Comparison of ENCODE assay signal across 28 cellular contexts in the genomic region with DNA sequence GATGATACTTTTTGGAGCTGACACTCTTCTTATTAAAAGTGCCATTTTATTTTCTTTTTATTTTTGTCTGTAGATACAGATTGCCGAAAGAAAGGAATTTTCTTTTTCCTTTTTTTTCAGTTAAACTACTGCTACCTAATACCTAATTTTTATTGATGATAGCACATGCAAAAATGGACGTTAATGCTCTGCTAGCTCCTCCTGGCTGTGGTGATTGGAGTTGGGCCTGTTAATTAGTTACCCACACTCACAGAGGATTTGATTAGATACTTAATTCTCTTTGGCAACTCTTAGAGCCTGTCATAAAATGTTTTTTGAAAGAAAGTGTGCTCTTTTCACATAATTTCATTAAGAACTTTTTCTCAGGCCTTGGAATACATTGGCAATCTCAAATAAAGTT.
DNase-seq lines count a peak whose midpoint lies in the region; ATAC-seq and TF ChIP-seq lines count a peak whose summit lies in the region.
"Had no signal": no experiment of that assay in that cellular context is flagged by ENCODE, and none has a peak within 500 bp of the region (broad histone marks: within the 10 kb centered on the region; RNA-seq: fewer than 3 reads in every experiment).

No MANE protein-coding gene starts in this region.

- no peak overlapping the region for H3K23ac ChIP-seq in mesenchymal stem cell (ENCODE audit: low read length in 2 of 2)

- no peak overlapping the region for H4K91ac ChIP-seq in mesenchymal stem cell (ENCODE audit: low read length)

- peaks cover 6% of the 10 kb centered on the region for H3K9me3 Mint-ChIP-seq in chondrocyte (ENCODE audit: low read depth)
- H3K9me3 Mint-ChIP-seq: activated CD4-positive, alpha-beta memory T cell treated with anti-CD3 and anti-CD28 coated beads for 36 hours; T-helper 1 cell treated with Interleukin-12 subunit alpha and Interleukin-12 subunit beta and Interleukin-4 antibody, amounts not matched to agents 30 μg/mL and 1 μg/mL, for 36 hours; type B pancreatic cell had no signal

- no peak overlapping the region for H4K8ac ChIP-seq in mesenchymal stem cell (ENCODE audit: low read length)

- no peak overlapping the region for H2AK5ac ChIP-seq in mesenchymal stem cell (ENCODE audit: low read length, severe bottlenecking)

- no peaks in the 10 kb centered on the region for H3K27me3 Mint-ChIP-seq in chondrocyte (ENCODE audit: low read depth)
- H3K27me3 Mint-ChIP-seq: activated CD4-positive, alpha-beta memory T cell treated with anti-CD3 and anti-CD28 coated beads for 36 hours; type B pancreatic cell had no signal

- no peak overlapping the region for H3K18ac ChIP-seq in mesenchymal stem cell (ENCODE audit: low read depth in 1 of 2, low read length in 2 of 2)

- no peaks in the 10 kb centered on the region for H3K36me3 Mint-ChIP-seq in chondrocyte (ENCODE audit: low read depth)
- H3K36me3 Mint-ChIP-seq: activated CD4-positive, alpha-beta memory T cell treated with anti-CD3 and anti-CD28 coated beads for 36 hours; naive thymus-derived CD8-positive, alpha-beta T cell; type B pancreatic cell had no signal

- no peaks in the 10 kb centered on the region for H3K36me3 ChIP-seq in mesenchymal stem cell (ENCODE audit: control insufficient read depth in 1 of 2, insufficient read depth in 2 of 2, low read depth in 1 of 2, low read length in 2 of 2)
- H3K36me3 ChIP-seq: ovary, spleen had no signal

- H3K9me3 ChIP-seq in mesenchymal stem cell (ENCODE audit: control insufficient read depth, low read length): no peaks in the 10 kb centered on the region
- H3K9me3 ChIP-seq: ovary had no signal

- no peak for ATAC-seq in foreskin keratinocyte
- ATAC-seq: activated CD4-positive, CD25-positive, alpha-beta regulatory T cell treated with anti-CD3 and anti-CD28 coated beads, Interleukin-2, amount 50 U/mL, for 24 hours; esophagus mucosa; naive thymus-derived CD8-positive, alpha-beta T cell had no signal

- no peak overlapping the region for H2BK12ac ChIP-seq in mesenchymal stem cell (ENCODE audit: low read length in 2 of 2)

- H3K9ac ChIP-seq in mesenchymal stem cell (ENCODE audit: low read length): peak overlapping the region; percentile 36

- no peak overlapping the region for H3K4me3 Mint-ChIP-seq in chondrocyte (ENCODE audit: unreplicated experiment)
- H3K4me3 Mint-ChIP-seq: activated CD4-positive, alpha-beta memory T cell treated with anti-CD3 and anti-CD28 coated beads for 36 hours; naive thymus-derived CD8-positive, alpha-beta T cell; T-helper 1 cell treated with Interleukin-12 subunit alpha and Interleukin-12 subunit beta and Interleukin-4 antibody, amounts not matched to agents 30 μg/mL and 1 μg/mL, for 36 hours; type B pancreatic cell had no signal

- no peak overlapping the region for H3K4me2 ChIP-seq in mesenchymal stem cell (ENCODE audit: low read length, poor library complexity, severe bottlenecking)

- in situ Hi-C loops in GM13977 (cut with MboI; ENCODE audit: low pct_unique_long_range_greater_than_20kb, low sequenced_read_pairs, unreplicated experiment): no loop called here

- peaks cover 1% of the 10 kb centered on the region for H3K4me1 ChIP-seq in mesenchymal stem cell (ENCODE audit: control insufficient read depth, insufficient read depth, low read depth, low read length)
- no peaks in the 10 kb centered on the region for H3K4me1 ChIP-seq in foreskin keratinocyte
- H3K4me1 ChIP-seq: spleen had no signal

- peak overlapping the region; percentile 92 for H3K27ac ChIP-seq in mesenchymal stem cell (ENCODE audit: low read length, poor library complexity, severe bottlenecking)
- H3K27ac ChIP-seq in foreskin keratinocyte: no peak overlapping the region
- H3K27ac ChIP-seq: coronary artery, ovary, RWPE1, spleen had no signal

- H3K4me3 ChIP-seq in HFF-Myc (replicated peaks; ENCODE audit: low read depth, low read length): no peak overlapping the region
- no peak overlapping the region for H3K4me3 ChIP-seq in mesenchymal stem cell (ENCODE audit: insufficient read depth in 1 of 2, low read depth in 1 of 2, low read length in 2 of 2)
- H3K4me3 ChIP-seq: coronary artery, ovary, spleen had no signal

- WGBS in mesenchymal stem cell: no CpG with 5 or more reads among the region's 2 CpGs

- H2BK5ac ChIP-seq in mesenchymal stem cell (ENCODE audit: low read depth, low read length, poor library complexity, severe bottlenecking): no peak overlapping the region

- TF ChIP-seq CTCF in HFF-Myc (IDR thresholded peaks at IDR 0.05; ENCODE audit: low read depth, low read length, missing control alignments) (peak; percentile 25), chondrocyte (IDR thresholded peaks at IDR 0.05) (peak; percentile 58), foreskin keratinocyte (conservative IDR thresholded peaks at IDR 0.05) (no peak), GM13977 (IDR thresholded peaks at IDR 0.05; ENCODE audit: extremely low read depth, insufficient read depth, missing control alignments) (no peak)

- no peak overlapping the region for H3K14ac ChIP-seq in mesenchymal stem cell (ENCODE audit: low read length in 2 of 2)

- no peak overlapping the region for H3K4ac ChIP-seq in mesenchymal stem cell (ENCODE audit: low read depth in 1 of 2, low read length in 2 of 2)

- peaks cover 40% of the 10 kb centered on the region for H3K4me1 Mint-ChIP-seq in chondrocyte (ENCODE audit: low read depth)

- no peaks in the 10 kb centered on the region for H3K27me3 ChIP-seq in mesenchymal stem cell (ENCODE audit: control insufficient read depth in 1 of 2, insufficient read depth in 1 of 2, low read length in 2 of 2)
- no peaks in the 10 kb centered on the region for H3K27me3 ChIP-seq in foreskin keratinocyte
- H3K27me3 ChIP-seq: ovary, spleen had no signal

- no peak overlapping the region for H2AFZ ChIP-seq in mesenchymal stem cell (ENCODE audit: low read depth, low read length)

- no peak for DNase-seq in HFF-Myc (ENCODE audit: extremely low read depth, low read depth)
- DNase-seq in chondrocyte (ENCODE audit: low spot score): no peak
- no peak for DNase-seq in mesenchymal stem cell
- no peak for DNase-seq in GF-D8 (lab: John Stamatoyannopoulos, UW)
- no peak for DNase-seq in foreskin keratinocyte
- no peak for DNase-seq in GM13977 (ENCODE audit: low spot score)
- no peak for DNase-seq in inferior parietal cortex (ENCODE audit: extremely low spot score)
- DNase-seq: activated CD4-positive, alpha-beta memory T cell treated with anti-CD3 and anti-CD28 coated beads for 36 hours; activated CD8-positive, alpha-beta memory T cell treated with anti-CD3 and anti-CD28 coated beads, Interleukin-2, amount 50 U/mL, for 4 hours; activated naive CD4-positive, alpha-beta T cell treated with anti-CD3 and anti-CD28 coated beads, Interleukin-2, amount 50 U/mL, for 16 hours; effector memory CD4-positive, alpha-beta T cell; GOT3; KBM-7; left ventricle myocardium superior; midbrain; naive thymus-derived CD8-positive, alpha-beta T cell; NCI-H1436; NCI-H2107; NCI-H82; ovary; spleen; stimulated activated CD4-positive, alpha-beta T cell treated with anti-CD3 and anti-CD28 coated beads, Interleukin-4, amount 100 ng/mL, for 1 hour had no signal

- H3K27ac Mint-ChIP-seq in chondrocyte (ENCODE audit: unreplicated experiment): no peak overlapping the region
- H3K27ac Mint-ChIP-seq: activated CD4-positive, alpha-beta memory T cell treated with anti-CD3 and anti-CD28 coated beads for 36 hours; naive thymus-derived CD8-positive, alpha-beta T cell; T-helper 1 cell treated with Interleukin-12 subunit alpha and Interleukin-12 subunit beta and Interleukin-4 antibody, amounts not matched to agents 30 μg/mL and 1 μg/mL, for 36 hours; type B pancreatic cell had no signal

- H3K79me1 ChIP-seq in mesenchymal stem cell (replicated peaks; ENCODE audit: low read length, poor library complexity, severe bottlenecking): no peaks in the 10 kb centered on the region

- no peak overlapping the region for H2BK120ac ChIP-seq in mesenchymal stem cell (ENCODE audit: low read depth, low read length)

- H2BK15ac ChIP-seq in mesenchymal stem cell (ENCODE audit: low read depth, poor library complexity, severe bottlenecking): no peak overlapping the region

Comparison
In these comparisons a context has a peak if more than half of its experiments do, and no peak if none do; other contexts are left out.
1. CTCF ChIP-seq: peak in HFF-Myc (single experiment) and chondrocyte (single experiment); none in foreskin keratinocyte (single experiment) and GM13977 (single experiment).